In genomic region chr2:1726558-1726957, GRCh38 we compare ENCODE assay signal across 13 cellular contexts. TPM values are rescaled to one million over a fixed set of nuclear protein-coding genes. Genes with fewer than 3 reads are reported as not detected.
DNase-seq lines count a peak whose midpoint lies in the region; ATAC-seq and TF ChIP-seq lines count a peak whose summit lies in the region.
"Had no signal": no experiment of that assay in that cellular context is flagged by ENCODE, and none has a peak within 500 bp of the region (broad histone marks: within the 10 kb centered on the region; RNA-seq: fewer than 3 reads in every experiment).

No MANE protein-coding gene starts in this region.

- ATAC-seq in Panc1 (no peak), HG03139 (IDR thresholded peaks at IDR 0.05; ENCODE audit: unreplicated experiment) (no peak)
- ATAC-seq: GM12878 had no signal

- H3K36me3 Mint-ChIP-seq in endothelial cell (ENCODE audit: low read depth, unreplicated experiment) (peaks cover 12% of the 10 kb centered on the region), osteocyte (ENCODE audit: unreplicated experiment) (peaks cover 6% of the 10 kb centered on the region), immature natural killer cell (no peaks in the 10 kb centered on the region)
- H3K36me3 Mint-ChIP-seq: CD4-positive, CD25-positive, alpha-beta regulatory T cell; IgD-negative memory B cell had no signal

- H3K4me3 ChIP-seq in ACC112 (ENCODE audit: low read depth, low read length) (peak overlapping the region; percentile 45; the same call in 1 of the 2 replicates), Panc1 (ENCODE audit: low read depth in 2 of 2, low read length in 2 of 2) (no peak overlapping the region)
- H3K4me3 ChIP-seq: GM12878 had no signal

- no peaks in the 10 kb centered on the region for H3K9me3 ChIP-seq in Panc1 (ENCODE audit: control insufficient read depth, insufficient read depth, low read depth, low read length)

- TF ChIP-seq CTCF in Panc1 (IDR thresholded peaks at IDR 0.05) (no peak), endothelial cell (IDR thresholded peaks at IDR 0.05; ENCODE audit: unreplicated experiment) (no peak), osteocyte (IDR thresholded peaks at IDR 0.05) (no peak)

- DNase-seq in Panc1 (ENCODE audit: low read depth, low spot score): no peak
- no peak for DNase-seq in endothelial cell (ENCODE audit: low spot score)
- DNase-seq in osteocyte (ENCODE audit: extremely low spot score, unreplicated experiment): no peak
- DNase-seq in activated CD8-positive, alpha-beta memory T cell treated with anti-CD3 and anti-CD28 coated beads, Interleukin-2, amount 50 U/mL, for 48 hours: no peak
- DNase-seq in immature natural killer cell: no peak
- DNase-seq in RKO (ENCODE audit: low spot score): no peak
- DNase-seq: CD4-positive, CD25-positive, alpha-beta regulatory T cell; H9; NCI-H1930 had no signal

- H3K27me3 ChIP-seq in ACC112 (ENCODE audit: insufficient read depth, low read length) (no peaks in the 10 kb centered on the region), Panc1 (ENCODE audit: control insufficient read depth, insufficient read depth, low read length) (no peaks in the 10 kb centered on the region)

- H3K4me1 ChIP-seq in ACC112 (ENCODE audit: control insufficient read depth, insufficient read depth, low read length, unreplicated experiment) (peaks cover 67% of the 10 kb centered on the region), Panc1 (ENCODE audit: control insufficient read depth, insufficient read depth, low read length) (peaks cover 57% of the 10 kb centered on the region)

- in situ Hi-C loops in Panc1 (cut with HindIII; ENCODE audit: low pct_unique_long_range_greater_than_20kb, low sequenced_read_pairs): no loop called here

- H3K4me3 Mint-ChIP-seq in endothelial cell (ENCODE audit: unreplicated experiment) (no peak overlapping the region), osteocyte (ENCODE audit: unreplicated experiment) (peak overlapping the region; percentile 63), immature natural killer cell (no peak overlapping the region)
- H3K4me3 Mint-ChIP-seq: CD4-positive, CD25-positive, alpha-beta regulatory T cell; H9; IgD-negative memory B cell had no signal

- H3K36me3 ChIP-seq in ACC112 (ENCODE audit: insufficient read depth, low read length) (peaks cover 5% of the 10 kb centered on the region), Panc1 (ENCODE audit: control insufficient read depth, insufficient read depth, low read length) (no peaks in the 10 kb centered on the region)

- POLR2A ChIA-PET in Panc1 (lab: Charles Lee): no interaction called here

- H3K27me3 Mint-ChIP-seq in endothelial cell (ENCODE audit: unreplicated experiment): peaks cover 2% of the 10 kb centered on the region
- H3K27me3 Mint-ChIP-seq in osteocyte (ENCODE audit: unreplicated experiment): no peaks in the 10 kb centered on the region
- H3K27me3 Mint-ChIP-seq in immature natural killer cell (ENCODE audit: low read depth in 3 of 3): peaks cover 0 to 2% (median 2%) of the 10 kb centered on the region in 3 donors
- H3K27me3 Mint-ChIP-seq: CD4-positive, CD25-positive, alpha-beta regulatory T cell had no signal

- CTCF ChIA-PET in Panc1 (lab: Charles Lee): no interaction called here

- H3K4me1 Mint-ChIP-seq in endothelial cell (ENCODE audit: unreplicated experiment) (peaks cover 47% of the 10 kb centered on the region), osteocyte (ENCODE audit: unreplicated experiment) (peaks cover 58% of the 10 kb centered on the region), immature natural killer cell (no peaks in the 10 kb centered on the region)
- H3K4me1 Mint-ChIP-seq: CD4-positive, CD25-positive, alpha-beta regulatory T cell; IgD-negative memory B cell had no signal

- H3K27ac Mint-ChIP-seq in endothelial cell (ENCODE audit: unreplicated experiment) (peak overlapping the region; percentile 31), osteocyte (ENCODE audit: unreplicated experiment) (peak overlapping the region; percentile 99), immature natural killer cell (no peak overlapping the region)
- H3K27ac Mint-ChIP-seq: CD4-positive, CD25-positive, alpha-beta regulatory T cell; IgD-negative memory B cell had no signal

- intact Hi-C loops in Panc1 (cut with micrococcal nuclease; ENCODE audit: unreplicated experiment): no loop called here

- peaks cover 67% of the 10 kb centered on the region for H3K79me2 ChIP-seq in ACC112 (ENCODE audit: control insufficient read depth, insufficient read depth, low read length, unreplicated experiment)

- no peak overlapping the region for H2AFZ ChIP-seq in ACC112 (ENCODE audit: low read length, unreplicated experiment)

- H3K27ac ChIP-seq in ACC112 (ENCODE audit: low read depth, low read length): peak overlapping the region; percentile 77
- H3K27ac ChIP-seq in Panc1 (ENCODE audit: low read length): peak overlapping the region; percentile 79

- BruUV-seq in Panc1 (replicated peaks; lab: Mats Ljungman, UMichigan): no TSS peak

- H3K9me3 Mint-ChIP-seq in endothelial cell (ENCODE audit: unreplicated experiment): no peaks in the 10 kb centered on the region
- H3K9me3 Mint-ChIP-seq in osteocyte (ENCODE audit: unreplicated experiment): peaks cover 4% of the 10 kb centered on the region
- H3K9me3 Mint-ChIP-seq in immature natural killer cell: no peaks in the 10 kb centered on the region
- H3K9me3 Mint-ChIP-seq: CD4-positive, CD25-positive, alpha-beta regulatory T cell; H9 had no signal

RNA-seq across cellular contexts. Expression of gene PXDN, which starts 17.8 kb away (rescaled TPM):
- total RNA-seq in Panc1 (2021; ENCODE audit: unreplicated experiment): 2.5 TPM
- polyA plus RNA-seq in Panc1 (2012; ENCODE audit: insufficient read length): 4.5 TPM
- total RNA-seq in endothelial cell (ENCODE audit: unreplicated experiment): 521 TPM
- total RNA-seq in osteocyte: 459 and 488 TPM in 2 replicates
- polyA plus RNA-seq in immature natural killer cell: 1 to 10 TPM in 1 of 3 donors, under 1 TPM in 1, not detected in 1; 0.93 to 1.0 TPM
- polyA plus RNA-seq: CD4-positive, CD25-positive, alpha-beta regulatory T cell had no signal

Comparison
In these comparisons a context has a peak if more than half of its experiments do, and no peak if none do; other contexts are left out.
1. H3K27ac Mint-ChIP-seq: peak in endothelial cell (single experiment) and osteocyte (single experiment); none in immature natural killer cell (0 of 6).
2. RNA of gene PXDN, which starts 17.8 kb away (total RNA-seq): 521 TPM in endothelial cell (single experiment) and 459 to 488 TPM in osteocyte; 2.5 TPM in Panc1 (single experiment); every median in the first group is over 100 times any median in the second.